ENCODE assay signal across 25 cellular contexts in genomic region chrX:12751887-12752286, GRCh38.
"Had no signal": no experiment of that assay in that cellular context is flagged by ENCODE, and none has a peak within 500 bp of the region (broad histone marks: within the 10 kb centered on the region; RNA-seq: fewer than 3 reads in every experiment).

No MANE protein-coding gene starts in this region.

- H3K4me1 ChIP-seq: right atrium auricular region, tibial nerve, upper lobe of left lung had no signal

- DNase-seq: cerebellar nuclear complex; cortex of kidney; effector memory CD8-positive, alpha-beta T cell; mesenchymal stem cell; mucosa of descending colon; naive thymus-derived CD4-positive, alpha-beta T cell; nephron progenitor cell; occipital lobe; ovary; stimulated activated CD4-positive, alpha-beta T cell treated with anti-CD3 and anti-CD28 coated beads, Interleukin-2, amount 100 ng/mL, for 24 hours; stimulated activated CD4-positive, alpha-beta T cell treated with anti-CD3 and anti-CD28 coated beads, Interleukin-4, amount 100 ng/mL, for 24 hours; stimulated activated naive CD8-positive, alpha-beta T cell treated with anti-CD3 and anti-CD28 coated beads, Interleukin-15, Interleukin-2, amounts not matched to agents 100 U/mL and 50 U/mL, for 24 hours; substantia nigra; upper lobe of left lung had no signal

- H3K4me3 Mint-ChIP-seq: effector memory CD8-positive, alpha-beta T cell; mesothelial cell of epicardium; naive thymus-derived CD4-positive, alpha-beta T cell; nephron progenitor cell; stimulated activated effector memory CD8-positive, alpha-beta T cell treated with anti-CD3 and anti-CD28 coated beads, Interleukin-12 subunit alpha, Interleukin-12 subunit beta, amount 100 ng/mL, for 72 hours had no signal

- H3K36me3 ChIP-seq: ovary, right atrium auricular region, thoracic aorta, tibial nerve, upper lobe of left lung had no signal

- H3K27ac ChIP-seq: ovary, right atrium auricular region, thoracic aorta, tibial nerve, upper lobe of left lung had no signal

- FAIRE-seq: endometrium, frontal cortex, keratinocyte, urothelium cell line had no signal

- H3K9me3 Mint-ChIP-seq: effector memory CD8-positive, alpha-beta T cell; stimulated activated effector memory CD8-positive, alpha-beta T cell treated with anti-CD3 and anti-CD28 coated beads, Interleukin-12 subunit alpha, Interleukin-12 subunit beta, amount 100 ng/mL, for 72 hours had no signal

- H3K27me3 ChIP-seq: ovary, right atrium auricular region, tibial nerve, upper lobe of left lung had no signal

- H3K4me1 Mint-ChIP-seq: mesothelial cell of epicardium; naive thymus-derived CD4-positive, alpha-beta T cell; nephron progenitor cell; stimulated activated effector memory CD8-positive, alpha-beta T cell treated with anti-CD3 and anti-CD28 coated beads, Interleukin-12 subunit alpha, Interleukin-12 subunit beta, amount 100 ng/mL, for 72 hours had no signal

- H3K9me3 ChIP-seq: mucosa of descending colon, ovary, thoracic aorta, tibial nerve had no signal

- H3K36me3 Mint-ChIP-seq: mesothelial cell of epicardium; naive thymus-derived CD4-positive, alpha-beta T cell; stimulated activated effector memory CD8-positive, alpha-beta T cell treated with anti-CD3 and anti-CD28 coated beads, Interleukin-12 subunit alpha, Interleukin-12 subunit beta, amount 100 ng/mL, for 72 hours had no signal

- H3K4me3 ChIP-seq: mucosa of descending colon, ovary, right atrium auricular region, thoracic aorta, tibial nerve, upper lobe of left lung had no signal

- H3K27ac Mint-ChIP-seq: effector memory CD8-positive, alpha-beta T cell; mesothelial cell of epicardium; naive thymus-derived CD4-positive, alpha-beta T cell; nephron progenitor cell; stimulated activated effector memory CD8-positive, alpha-beta T cell treated with anti-CD3 and anti-CD28 coated beads, Interleukin-12 subunit alpha, Interleukin-12 subunit beta, amount 100 ng/mL, for 72 hours had no signal

- ATAC-seq: effector memory CD8-positive, alpha-beta T cell; left lobe of liver; mucosa of descending colon; naive thymus-derived CD4-positive, alpha-beta T cell; sciatic nerve; stimulated activated effector memory CD8-positive, alpha-beta T cell treated with anti-CD3 and anti-CD28 coated beads, Interleukin-12 subunit alpha, Interleukin-12 subunit beta, amount 100 ng/mL, for 72 hours; stimulated activated naive CD8-positive, alpha-beta T cell treated with anti-CD3 and anti-CD28 coated beads, Interleukin-15, Interleukin-2, amounts not matched to agents 100 U/mL and 50 U/mL, for 24 hours had no signal
